Comparison of ENCODE assay signal across 9 cellular contexts in genomic region chr16:12539185-12539929, GRCh38.
A peak's percentile ranks its signal among the peaks of the same experiment; 100 is the strongest.
DNase-seq lines count a peak whose midpoint lies in the region; FAIRE-seq and TF ChIP-seq lines count a peak whose summit lies in the region.
"Had no signal": no experiment of that assay in that cellular context is flagged by ENCODE, and none has a peak within 500 bp of the region (broad histone marks: within the 10 kb centered on the region; RNA-seq: fewer than 3 reads in every experiment).

No MANE protein-coding gene starts in this region.

- DNase-seq in AG10803 (ENCODE audit: low read depth) (peak; percentile 86), GM20000 (ENCODE audit: low spot score) (peak; percentile 38), NB4 (ENCODE audit: low read depth) (peak; percentile 66), H1 (ENCODE audit: low read depth in 1 of 2, low spot score in 2 of 2) (no peak), HAP-1 (ENCODE audit: low spot score in 2 of 2) (no peak), NCI-H146 treated with DMSO at 0.1 percent for 48 hours (lab: John Stamatoyannopoulos, UW; ENCODE audit: unreplicated experiment) (no peak), cerebellar cortex (ENCODE audit: low spot score) (no peak), cerebellum (ENCODE audit: low spot score) (no peak)

- H3K23me2 ChIP-seq in H1 (ENCODE audit: low read depth, low read length), result no peaks in the 10 kb centered on the region

- no peak overlapping the region for H2BK15ac ChIP-seq in H1 (ENCODE audit: low read length)

- H3K18ac ChIP-seq in H1 (ENCODE audit: extremely low read depth, low read length), result no peak overlapping the region

- H3K4me2 ChIP-seq in H1 (ENCODE audit: insufficient read depth in 1 of 2, low read depth in 2 of 2, low read length in 2 of 2), result no peak overlapping the region

- H3K27me3 ChIP-seq in H1 (replicated peaks in 1 of 4; ENCODE audit: control insufficient read depth in 3 of 4, extremely low read depth in 1 of 4, insufficient read depth in 3 of 4, low read length in 3 of 4) (no peaks in the 10 kb centered on the region), HAP-1 (ENCODE audit: low read depth) (no peaks in the 10 kb centered on the region)

- TF ChIP-seq EP300 in H1 (IDR thresholded peaks at IDR 0.05; ENCODE audit: borderline replicate concordance in 1 of 2, low read depth in 2 of 2, low read length in 2 of 2), result no peak

- H3K79me1 ChIP-seq in H1 (ENCODE audit: low read depth, low read length), result no peaks in the 10 kb centered on the region; the same call in 1 of the 2 replicates

- no peak overlapping the region for H3K9ac ChIP-seq in H1 (replicated peaks in 1 of 4; ENCODE audit: extremely low read depth in 1 of 4, low read depth in 3 of 4, low read length in 3 of 4)

- no peak for TF ChIP-seq CTCF in AG10803 (conservative IDR thresholded peaks at IDR 0.05; ENCODE audit: low read length)
- TF ChIP-seq CTCF in GM20000 (IDR thresholded peaks at IDR 0.05; ENCODE audit: extremely low read depth, missing control alignments), result no peak
- TF ChIP-seq CTCF in NB4 (IDR thresholded peaks at IDR 0.05; ENCODE audit: low read depth, low read length), result no peak
- TF ChIP-seq CTCF in H1 (IDR thresholded peaks at IDR 0.05; ENCODE audit: control extremely low read depth in 1 of 3, insufficient read depth in 1 of 3, low read depth in 1 of 3, low read length in 3 of 3), result no peak

- TF ChIP-seq POLR2A in NB4 (IDR thresholded peaks at IDR 0.05; ENCODE audit: extremely low read depth, insufficient read length), result no peak
- TF ChIP-seq POLR2A in H1 (IDR thresholded peaks at IDR 0.05; ENCODE audit: control extremely low read depth in 1 of 2, low read depth in 2 of 2, low read length in 2 of 2), result no peak

- H2AFZ ChIP-seq in H1 (ENCODE audit: low read length), result no peak overlapping the region

- no peaks in the 10 kb centered on the region for H3K79me2 ChIP-seq in H1 (ENCODE audit: control insufficient read depth in 1 of 2, insufficient read depth in 2 of 2, low read length in 2 of 2)

- POLR2A ChIA-PET in H1 (lab: Charles Lee; ENCODE audit: partially characterized antibody), result no interaction called here

- no peak overlapping the region for H3K27ac ChIP-seq in H1 (ENCODE audit: low read depth, low read length)
- H3K27ac ChIP-seq: VCaP had no signal

- no peak overlapping the region for H4K91ac ChIP-seq in H1 (replicated peaks; ENCODE audit: insufficient read length, low read length)

- H3K56ac ChIP-seq in H1 (replicated peaks; ENCODE audit: insufficient read length, low read depth, low read length), result no peak overlapping the region

- WGBS in H1 (ENCODE audit: extremely low coverage in 1 of 2, insufficient coverage in 1 of 2, insufficient read length in 1 of 2, insufficient replicate concordance in 2 of 2, low coverage in 1 of 2, low lambda C conversion rate in 2 of 2, missing lambda C conversion rate in 1 of 2), 2 experiments, result 89% methylated on average over 8 of the region's 8 CpGs; no CpG with 5 or more reads in 1 of the 2 experiments

- no peak overlapping the region for H4K5ac ChIP-seq in H1 (ENCODE audit: insufficient read length, low read depth, low read length)

- no peak overlapping the region for H4K8ac ChIP-seq in H1 (ENCODE audit: extremely low read depth, insufficient read depth, low read length)

- TF ChIP-seq RAD21 in H1 (IDR thresholded peaks at IDR 0.05 in 1 of 2, conservative IDR thresholded peaks at IDR 0.05 in 1 of 2; ENCODE audit: low read depth in 2 of 2, low read length in 2 of 2), result no peak

- H3K9me3 ChIP-seq in H1 (ENCODE audit: insufficient read depth in 2 of 2, low read depth in 1 of 2, low read length in 1 of 2) (no peaks in the 10 kb centered on the region), HAP-1 (no peaks in the 10 kb centered on the region)

- no peak overlapping the region for H3K4me3 ChIP-seq in AG10803 (ENCODE audit: low read length)
- H3K4me3 ChIP-seq in NB4 (ENCODE audit: low read depth, low read length), result no peak overlapping the region
- H3K4me3 ChIP-seq in H1 (ENCODE audit: extremely low read depth in 1 of 4, insufficient read depth in 2 of 4, low read depth in 3 of 4, low read length in 4 of 4), result no peak overlapping the region
- no peak overlapping the region for H3K4me3 ChIP-seq in HAP-1

- H3K23ac ChIP-seq in H1 (ENCODE audit: insufficient read length), result no peak overlapping the region

- no peak overlapping the region for H2BK20ac ChIP-seq in H1 (ENCODE audit: low read length)

- FAIRE-seq in H1 (lab: Jason Lieb, UNC), result no peak

- no peak overlapping the region for H3K4ac ChIP-seq in H1 (replicated peaks; ENCODE audit: insufficient read length, low read depth, low read length)

- H3K14ac ChIP-seq in H1 (ENCODE audit: insufficient read length), result no peak overlapping the region

- no peak overlapping the region for H2BK5ac ChIP-seq in H1 (ENCODE audit: low read depth, low read length)

- no peak overlapping the region for H2BK120ac ChIP-seq in H1 (replicated peaks; ENCODE audit: low read depth, low read length)

- H4K20me1 ChIP-seq in H1 (replicated peaks in 1 of 2; ENCODE audit: control insufficient read depth in 1 of 2, insufficient read depth in 2 of 2, low read length in 2 of 2), result no peaks in the 10 kb centered on the region

- H3K4me1 ChIP-seq in H1 (replicated peaks in 1 of 4; ENCODE audit: control insufficient read depth in 3 of 4, insufficient read depth in 4 of 4, low read length in 3 of 4) (no peaks in the 10 kb centered on the region), HAP-1 (no peaks in the 10 kb centered on the region)

- in situ Hi-C loops in HAP-1 (cut with MboI; ENCODE audit: low sequenced_read_pairs), result no loop called here

- H2AK5ac ChIP-seq in H1 (ENCODE audit: low read depth, low read length), result no peak overlapping the region

- H3K36me3 ChIP-seq in H1 (ENCODE audit: control insufficient read depth in 2 of 4, insufficient read depth in 4 of 4, low read length in 3 of 4) (no peaks in the 10 kb centered on the region), HAP-1 (replicated peaks) (no peaks in the 10 kb centered on the region)

- CTCF ChIA-PET in H1 (lab: Charles Lee; ENCODE audit: partially characterized antibody), result interaction anchor here (0.6 to 1.9 kb wide), 4 partner anchors 11 to 743 kb away, joined by 3 to 6 read pairs (median 3); no protein-coding TSS in a partner anchor

- H2BK12ac ChIP-seq in H1 (ENCODE audit: low read depth, low read length), result no peak overlapping the region

TF ChIP-seq in H1, 55 proteins besides CTCF, POLR2A, EP300 and RAD21:
- TF ChIP-seq USF2 (IDR thresholded peaks at IDR 0.05; ENCODE audit: low read length) (no peak), RFX5 (IDR thresholded peaks at IDR 0.05; ENCODE audit: borderline replicate concordance, low read depth, low read length) (no peak), RNF2 (IDR thresholded peaks at IDR 0.05; ENCODE audit: borderline replicate concordance, low read depth, low read length, missing control alignments, poor library complexity, severe bottlenecking) (no peak), BACH1 (IDR thresholded peaks at IDR 0.05; ENCODE audit: low read length) (peak; percentile 77)

Comparison
In these comparisons a context has a peak if more than half of its experiments do, and no peak if none do; other contexts are left out.
1. DNase-seq: peak in AG10803 (single experiment), GM20000 (single experiment) and NB4 (single experiment); none in H1 (0 of 2), HAP-1 (0 of 2), NCI-H146 treated with DMSO at 0.1 percent for 48 hours (single experiment), cerebellar cortex (single experiment) and cerebellum (single experiment).